2 cellular contexts compared by ENCODE assay signal in the genomic region with DNA sequence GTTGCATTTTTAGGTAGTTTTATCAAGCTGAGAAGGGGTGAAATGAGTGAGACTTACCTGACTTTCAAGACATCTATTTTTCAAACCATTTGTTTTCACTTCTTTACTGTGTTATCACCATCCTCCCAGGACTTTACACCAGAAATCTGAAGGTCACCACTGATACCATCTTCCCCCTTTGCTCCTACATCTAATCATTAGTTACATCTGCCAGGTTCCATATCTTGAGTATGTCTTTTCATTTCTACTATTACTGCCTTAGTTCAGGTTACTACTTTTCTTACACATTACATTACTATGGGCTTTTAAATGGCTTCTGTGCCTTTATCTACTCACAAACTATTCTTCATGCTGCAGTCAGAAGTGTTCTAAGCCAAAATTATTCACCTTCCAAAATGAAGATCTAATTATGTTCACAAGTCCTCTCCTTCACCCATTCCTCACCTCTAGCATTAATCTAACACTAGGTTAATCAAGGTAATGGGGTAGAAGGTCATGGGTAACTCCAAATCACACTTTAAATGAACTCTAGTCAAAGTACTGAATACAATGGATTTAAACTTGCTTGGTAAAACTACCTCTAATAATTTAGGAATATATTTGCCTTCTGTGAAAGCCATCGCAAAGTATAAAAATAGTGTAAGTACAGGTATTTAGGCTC.
TF ChIP-seq lines count a peak whose summit lies in the region.

No MANE protein-coding gene starts in this region.

TF ChIP-seq in GM12878, 131 proteins besides CTCF, POLR2A, EP300 and RAD21 (continues in another document):
- TF ChIP-seq NRF1 (conservative IDR thresholded peaks at IDR 0.05; ENCODE audit: low read depth, low read length) (no peak), EZH2 (IDR thresholded peaks at IDR 0.05; ENCODE audit: borderline replicate concordance, control insufficient read depth, low read depth, low read length) (no peak), SUZ12 (IDR thresholded peaks at IDR 0.05; ENCODE audit: unreplicated experiment) (no peak), SIX5 (IDR thresholded peaks at IDR 0.05; ENCODE audit: low read depth, low read length, severe bottlenecking) (no peak), ETV6 (conservative IDR thresholded peaks at IDR 0.05 in 1 of 2, IDR thresholded peaks at IDR 0.05 in 1 of 2; ENCODE audit: borderline replicate concordance in 1 of 2, low read depth in 1 of 2) (no peak), RELA (IDR thresholded peaks at IDR 0.05; ENCODE audit: borderline replicate concordance, partially characterized antibody) (no peak), CBX5 (IDR thresholded peaks at IDR 0.05; ENCODE audit: low read depth) (no peak), USF2 (IDR thresholded peaks at IDR 0.05; ENCODE audit: borderline replicate concordance, low read depth, low read length) (no peak), NR2C2 (IDR thresholded peaks at IDR 0.05; ENCODE audit: borderline replicate concordance, control insufficient read depth, insufficient read length, low read depth) (no peak), ZBTB11 (CRISPR knock-in tag; IDR thresholded peaks at IDR 0.05) (no peak)
- TF ChIP-seq, protein P1, sequence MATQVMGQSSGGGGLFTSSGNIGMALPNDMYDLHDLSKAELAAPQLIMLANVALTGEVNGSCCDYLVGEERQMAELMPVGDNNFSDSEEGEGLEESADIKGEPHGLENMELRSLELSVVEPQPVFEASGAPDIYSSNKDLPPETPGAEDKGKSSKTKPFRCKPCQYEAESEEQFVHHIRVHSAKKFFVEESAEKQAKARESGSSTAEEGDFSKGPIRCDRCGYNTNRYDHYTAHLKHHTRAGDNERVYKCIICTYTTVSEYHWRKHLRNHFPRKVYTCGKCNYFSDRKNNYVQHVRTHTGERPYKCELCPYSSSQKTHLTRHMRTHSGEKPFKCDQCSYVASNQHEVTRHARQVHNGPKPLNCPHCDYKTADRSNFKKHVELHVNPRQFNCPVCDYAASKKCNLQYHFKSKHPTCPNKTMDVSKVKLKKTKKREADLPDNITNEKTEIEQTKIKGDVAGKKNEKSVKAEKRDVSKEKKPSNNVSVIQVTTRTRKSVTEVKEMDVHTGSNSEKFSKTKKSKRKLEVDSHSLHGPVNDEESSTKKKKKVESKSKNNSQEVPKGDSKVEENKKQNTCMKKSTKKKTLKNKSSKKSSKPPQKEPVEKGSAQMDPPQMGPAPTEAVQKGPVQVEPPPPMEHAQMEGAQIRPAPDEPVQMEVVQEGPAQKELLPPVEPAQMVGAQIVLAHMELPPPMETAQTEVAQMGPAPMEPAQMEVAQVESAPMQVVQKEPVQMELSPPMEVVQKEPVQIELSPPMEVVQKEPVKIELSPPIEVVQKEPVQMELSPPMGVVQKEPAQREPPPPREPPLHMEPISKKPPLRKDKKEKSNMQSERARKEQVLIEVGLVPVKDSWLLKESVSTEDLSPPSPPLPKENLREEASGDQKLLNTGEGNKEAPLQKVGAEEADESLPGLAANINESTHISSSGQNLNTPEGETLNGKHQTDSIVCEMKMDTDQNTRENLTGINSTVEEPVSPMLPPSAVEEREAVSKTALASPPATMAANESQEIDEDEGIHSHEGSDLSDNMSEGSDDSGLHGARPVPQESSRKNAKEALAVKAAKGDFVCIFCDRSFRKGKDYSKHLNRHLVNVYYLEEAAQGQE (IDR thresholded peaks at IDR 0.05; ENCODE audit: low read depth, low read length), result no peak
- TF ChIP-seq, protein P2, sequence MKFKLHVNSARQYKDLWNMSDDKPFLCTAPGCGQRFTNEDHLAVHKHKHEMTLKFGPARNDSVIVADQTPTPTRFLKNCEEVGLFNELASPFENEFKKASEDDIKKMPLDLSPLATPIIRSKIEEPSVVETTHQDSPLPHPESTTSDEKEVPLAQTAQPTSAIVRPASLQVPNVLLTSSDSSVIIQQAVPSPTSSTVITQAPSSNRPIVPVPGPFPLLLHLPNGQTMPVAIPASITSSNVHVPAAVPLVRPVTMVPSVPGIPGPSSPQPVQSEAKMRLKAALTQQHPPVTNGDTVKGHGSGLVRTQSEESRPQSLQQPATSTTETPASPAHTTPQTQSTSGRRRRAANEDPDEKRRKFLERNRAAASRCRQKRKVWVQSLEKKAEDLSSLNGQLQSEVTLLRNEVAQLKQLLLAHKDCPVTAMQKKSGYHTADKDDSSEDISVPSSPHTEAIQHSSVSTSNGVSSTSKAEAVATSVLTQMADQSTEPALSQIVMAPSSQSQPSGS (IDR thresholded peaks at IDR 0.05; ENCODE audit: low read length), result no peak

TF ChIP-seq in GM12891, 5 proteins besides CTCF, POLR2A, EP300 and RAD21:
- no peak for TF ChIP-seq TAF1 (IDR thresholded peaks at IDR 0.05; ENCODE audit: low read depth, low read length)
- no peak for TF ChIP-seq POLR2AphosphoS5 (IDR thresholded peaks at IDR 0.05; ENCODE audit: low read depth, low read length)
- TF ChIP-seq SPI1 (IDR thresholded peaks at IDR 0.05; ENCODE audit: low read depth, low read length), result no peak
- no peak for TF ChIP-seq POU2F2 (IDR thresholded peaks at IDR 0.05; ENCODE audit: low read depth, low read length)
- no peak for TF ChIP-seq PAX5 (IDR thresholded peaks at IDR 0.05; ENCODE audit: insufficient read depth, low read length, severe bottlenecking)
